ENCODE assay signal across 14 cellular contexts in genomic region chr1:167755568-167756145, GRCh38.
"Had no signal": no experiment of that assay in that cellular context is flagged by ENCODE, and none has a peak within 500 bp of the region (broad histone marks: within the 10 kb centered on the region; RNA-seq: fewer than 3 reads in every experiment).

No MANE protein-coding gene starts in this region.

- H3K4me3 Mint-ChIP-seq: activated CD4-positive, alpha-beta memory T cell treated with anti-CD3 and anti-CD28 coated beads for 36 hours; activated naive CD8-positive, alpha-beta T cell treated with anti-CD3 and anti-CD28 coated beads for 36 hours; activated T-cell treated with anti-CD3 and anti-CD28 coated beads, Interleukin-2, amount 50 U/mL, for 4 hours; T-cell had no signal

- H3K27ac Mint-ChIP-seq: activated CD4-positive, alpha-beta memory T cell treated with anti-CD3 and anti-CD28 coated beads for 36 hours; activated naive CD8-positive, alpha-beta T cell treated with anti-CD3 and anti-CD28 coated beads for 36 hours; T-cell had no signal

- H3K27ac ChIP-seq: neutrophil, prostate gland, right lobe of liver, suprapubic skin had no signal

- H3K9me3 Mint-ChIP-seq: activated CD4-positive, alpha-beta memory T cell treated with anti-CD3 and anti-CD28 coated beads for 36 hours; activated naive CD8-positive, alpha-beta T cell treated with anti-CD3 and anti-CD28 coated beads for 36 hours; activated T-cell treated with anti-CD3 and anti-CD28 coated beads, Interleukin-2, amount 50 U/mL, for 4 hours; T-cell had no signal

- H3K27me3 ChIP-seq: neutrophil, right lobe of liver, suprapubic skin had no signal

- H3K27me3 Mint-ChIP-seq: activated CD4-positive, alpha-beta memory T cell treated with anti-CD3 and anti-CD28 coated beads for 36 hours; activated naive CD8-positive, alpha-beta T cell treated with anti-CD3 and anti-CD28 coated beads for 36 hours; T-cell had no signal

- H3K36me3 Mint-ChIP-seq: activated CD4-positive, alpha-beta memory T cell treated with anti-CD3 and anti-CD28 coated beads for 36 hours; T-cell had no signal

- ATAC-seq: activated T-cell treated with anti-CD3 and anti-CD28 coated beads, Interleukin-2, amount 50 U/mL, for 4 hours; T-cell had no signal

- H3K4me3 ChIP-seq: prostate gland, right lobe of liver, suprapubic skin had no signal

- H3K36me3 ChIP-seq: neutrophil, prostate gland, right lobe of liver, suprapubic skin had no signal

- H3K9me3 ChIP-seq: neutrophil, prostate gland, right lobe of liver, suprapubic skin had no signal

- DNase-seq: activated CD4-positive, alpha-beta memory T cell treated with anti-CD3 and anti-CD28 coated beads for 36 hours; activated gamma-delta T cell; activated naive CD8-positive, alpha-beta T cell treated with anti-CD3 and anti-CD28 coated beads for 36 hours; activated T-cell treated with anti-CD3 and anti-CD28 coated beads, Interleukin-2, amount 50 U/mL, for 4 hours; islet precursor cell; midbrain; right lobe of liver; stimulated activated CD4-positive, alpha-beta T cell treated with anti-CD3 and anti-CD28 coated beads, Interleukin-12 subunit alpha, Interleukin-12 subunit beta, amount 100 ng/mL, for 4 hours; stimulated activated naive CD4-positive, alpha-beta T cell treated with Interleukin-2 at 50 U/mL for 16 hours; T-cell; T1000 had no signal
